In genomic region chr16:31223044-31223443, GRCh38 we compare ENCODE assay signal across 21 cellular contexts. TPM values are rescaled to one million over a fixed set of nuclear protein-coding genes. Genes with fewer than 3 reads are reported as not detected.
DNase-seq lines count a peak whose midpoint lies in the region; ATAC-seq, FAIRE-seq and TF ChIP-seq lines count a peak whose summit lies in the region.
"Had no signal": no experiment of that assay in that cellular context is flagged by ENCODE, and none has a peak within 500 bp of the region (broad histone marks: within the 10 kb centered on the region; RNA-seq: fewer than 3 reads in every experiment).

No MANE protein-coding gene starts in this region.

- H3K9me3 ChIP-seq in HepG2 (ENCODE audit: low read length) = no peaks in the 10 kb centered on the region
- no peaks in the 10 kb centered on the region for H3K9me3 ChIP-seq in right lobe of liver
- H3K9me3 ChIP-seq in tibial nerve = no peaks in the 10 kb centered on the region
- H3K9me3 ChIP-seq: A549, BLaER1 had no signal

- H3K4me1 ChIP-seq in HepG2 (ENCODE audit: insufficient read depth, low read length) (no peaks in the 10 kb centered on the region), right lobe of liver (no peaks in the 10 kb centered on the region), tibial nerve (no peaks in the 10 kb centered on the region)
- H3K4me1 ChIP-seq: A549, BLaER1 had no signal

- WGBS in HepG2 (ENCODE audit: low lambda C conversion rate) = 49% methylated on average over 3 of the region's 5 CpGs
- WGBS in right lobe of liver (ENCODE audit: insufficient coverage, low coverage, low lambda C conversion rate, missing lambda C conversion rate) = 100% methylated on average over 1 of the region's 5 CpGs
- 83 to 96% methylated on average over 3 to 5 of the region's 5 CpGs for WGBS in tibial nerve, 2 donors

- H3K36me3 ChIP-seq in HepG2 (replicated peaks in 1 of 2; ENCODE audit: control insufficient read depth in 1 of 2, insufficient read depth in 2 of 2, low read length in 2 of 2) (no peaks in the 10 kb centered on the region), right lobe of liver (no peaks in the 10 kb centered on the region), tibial nerve (no peaks in the 10 kb centered on the region)
- H3K36me3 ChIP-seq: BLaER1 had no signal

- intact Hi-C loops in HepG2 (cut with micrococcal nuclease; ENCODE audit: unreplicated experiment) = no loop called here
- intact Hi-C loops in right lobe of liver (cut with DNase I) = loop anchor here in 1 of 2 donors (10.0 kb wide), 1 partner anchor 132 kb away; the partner anchor contains the start of gene ITGAX

- CTCF ChIA-PET in HepG2 (lab: Yijun Ruan, JAX; ENCODE audit: low intra/inter-chr PET ratio, low total read pairs) = no interaction called here

- ATAC-seq in HepG2 (no peak), right lobe of liver (no peak), GM18868 (IDR thresholded peaks at IDR 0.05; ENCODE audit: unreplicated experiment) (no peak)
- ATAC-seq: A549 had no signal

- TF ChIP-seq EP300 in HepG2 (IDR thresholded peaks at IDR 0.05; ENCODE audit: low read depth in 2 of 2, low read length in 2 of 2) (no peak), HepG2 (CRISPR knock-in tag; IDR thresholded peaks at IDR 0.05; ENCODE audit: borderline replicate concordance) (no peak), tibial nerve (IDR thresholded peaks at IDR 0.05) (no peak)

- FAIRE-seq in HepG2 (lab: Jason Lieb, UNC) = no peak
- FAIRE-seq: A549, GM19239 had no signal

- peaks cover 7 to 45% of the 10 kb centered on the region in 2 experiments; a peak in 4 of 5 replicates for H3K27me3 ChIP-seq in HepG2 (ENCODE audit: control insufficient read depth in 1 of 2, insufficient read depth in 2 of 2, low read length in 2 of 2)
- no peaks in the 10 kb centered on the region for H3K27me3 ChIP-seq in right lobe of liver
- peaks cover 0 to 20% of the 10 kb centered on the region in 2 donors for H3K27me3 ChIP-seq in tibial nerve

- no peak overlapping the region for H2AFZ ChIP-seq in HepG2 (ENCODE audit: low read length)
- H2AFZ ChIP-seq: GM23248 had no signal

- in situ Hi-C loops in HepG2 (cut with HindIII; ENCODE audit: extremely low pct_ligation_motif_present, low pct_unique_long_range_greater_than_20kb) = loop anchor here (25.0 kb wide), 2 partner anchors 214 to 639 kb away; partner anchors contain the start of genes COX6A2, ZNF267 and ZNF843

- BruUV-seq in HepG2 (replicated peaks; lab: Mats Ljungman, UMichigan) = no TSS peak

- DNase-seq in HepG2 (ENCODE audit: low spot score) = no peak
- no peak for DNase-seq in right lobe of liver
- peak; percentile 29 for DNase-seq in GM20000 (ENCODE audit: low spot score)
- DNase-seq in hepatic stellate cell (ENCODE audit: low spot score) = peak; percentile 3
- DNase-seq in tibial nerve (ENCODE audit: low spot score in 2 of 2) = no peak
- DNase-seq in epidermal melanocyte (ENCODE audit: insufficient read length, low spot score) = no peak
- DNase-seq: CD4-positive, alpha-beta memory T cell; DND-41; EL; GM23248; HCEC 1CT; HFFc6 had no signal

- no peak overlapping the region for H3K4me2 ChIP-seq in HepG2 (ENCODE audit: low read depth, low read length)
- H3K4me2 ChIP-seq: A549, BLaER1, KMS-11 had no signal

- H4K20me1 ChIP-seq in HepG2 (ENCODE audit: insufficient read depth, low read length) = no peaks in the 10 kb centered on the region
- H4K20me1 ChIP-seq: BLaER1 had no signal

- H3K9ac ChIP-seq in HepG2 (ENCODE audit: insufficient read depth, low read depth, low read length) = no peak overlapping the region
- H3K9ac ChIP-seq: BLaER1, GM23248, KMS-11 had no signal

- TF ChIP-seq CTCF in HepG2 (CRISPR knock-in tag; IDR thresholded peaks at IDR 0.05) = no peak
- TF ChIP-seq CTCF in right lobe of liver (IDR thresholded peaks at IDR 0.05) = no peak
- TF ChIP-seq CTCF in GM20000 (IDR thresholded peaks at IDR 0.05; ENCODE audit: extremely low read depth, missing control alignments) = no peak
- TF ChIP-seq CTCF in tibial nerve (IDR thresholded peaks at IDR 0.05) = no peak

- H3K27ac ChIP-seq in HepG2 (ENCODE audit: extremely low read length, insufficient read depth, low read length) (no peak overlapping the region), right lobe of liver (no peak overlapping the region), tibial nerve (no peak overlapping the region)
- H3K27ac ChIP-seq: 22Rv1, A549, BLaER1, GM23248, KMS-11 had no signal

- H3K79me2 ChIP-seq in HepG2 (ENCODE audit: insufficient read depth, low read length) = no peaks in the 10 kb centered on the region

- TF ChIP-seq RAD21 in HepG2 (CRISPR knock-in tag; IDR thresholded peaks at IDR 0.05) = no peak

- H3K4me3 ChIP-seq in HepG2 (replicated peaks in 1 of 3; ENCODE audit: insufficient read depth in 1 of 3, low read depth in 2 of 3, low read length in 3 of 3) = no peak overlapping the region
- H3K4me3 ChIP-seq in right lobe of liver = no peak overlapping the region
- H3K4me3 ChIP-seq in tibial nerve = no peak overlapping the region
- H3K4me3 ChIP-seq: A549, BLaER1, GM23248 had no signal

- POLR2A ChIA-PET in HepG2 (lab: Yijun Ruan, JAX) = no interaction called here

- TF ChIP-seq POLR2A in HepG2 (IDR thresholded peaks at IDR 0.05; ENCODE audit: insufficient read depth in 1 of 2, low read depth in 2 of 2, low read length in 2 of 2) (no peak), right lobe of liver (IDR thresholded peaks at IDR 0.05) (no peak), tibial nerve (IDR thresholded peaks at IDR 0.05) (no peak)

RNA-seq across cellular contexts. Expression of gene PYDC1, which starts 6.1 kb away (rescaled TPM):
- total RNA-seq in HepG2 (2016; rRNA removed; fragmentation: Illumina TruSeq; extraction: Trizol) = not detected in 2 replicates
- not detected in 2 replicates for total RNA-seq in HepG2 (2016; cell fraction: cytosol; rRNA removed; fragmentation: Illumina TruSeq; extraction: Trizol; ENCODE audit: low read depth)
- total RNA-seq in HepG2 (2016; cell fraction: insoluble cytoplasmic fraction; rRNA removed; fragmentation: Illumina TruSeq; extraction: Trizol) = not detected in 2 replicates
- not detected in 2 replicates for total RNA-seq in HepG2 (2016; cell fraction: membrane; rRNA removed; fragmentation: Illumina TruSeq; extraction: Trizol)
- not detected in 2 replicates for total RNA-seq in HepG2 (2016; cell fraction: nucleus; rRNA removed; fragmentation: Illumina TruSeq; extraction: Trizol)
- not detected in 2 replicates for polyA plus RNA-seq in HepG2 (2011; rRNA removed)
- polyA plus RNA-seq in HepG2 (2011; cell fraction: cytosol; rRNA removed) = not detected in 2 replicates
- not detected in 2 replicates for polyA plus RNA-seq in HepG2 (2011; cell fraction: nucleus; rRNA removed)
- polyA plus RNA-seq in HepG2 (2012) = not detected in 2 replicates
- polyA plus RNA-seq in HepG2 (2016; cell fraction: cytosol; fragmentation: Illumina TruSeq; extraction: Trizol; ENCODE audit: low read depth) = not detected in 2 replicates
- polyA plus RNA-seq in HepG2 (2016; cell fraction: insoluble cytoplasmic fraction; fragmentation: Illumina TruSeq; extraction: Trizol; ENCODE audit: low read depth) = not detected in 2 replicates
- polyA plus RNA-seq in HepG2 (2016; cell fraction: membrane; fragmentation: Illumina TruSeq; extraction: Trizol; ENCODE audit: low read depth) = not detected in 2 replicates
- not detected in 2 replicates for polyA plus RNA-seq in HepG2 (2016; cell fraction: nucleus; fragmentation: Illumina TruSeq; extraction: Trizol; ENCODE audit: insufficient read depth, low read depth)
- polyA minus RNA-seq in HepG2 (2011; rRNA and poly(A)+ RNA removed; ENCODE audit: low replicate concordance) = not detected in 2 replicates
- polyA minus RNA-seq in HepG2 (2011; cell fraction: cytosol; rRNA and poly(A)+ RNA removed) = not detected in 2 replicates
- polyA minus RNA-seq in HepG2 (2011; cell fraction: nucleus; rRNA and poly(A)+ RNA removed) = not detected in 2 replicates
- total RNA-seq in right lobe of liver = not detected
- total RNA-seq in tibial nerve = 1 to 10 TPM in 1 of 4 donors, not detected in 3; 5.5 TPM
- total RNA-seq: CD4-positive, alpha-beta memory T cell; G401; GM23248; H4; HFFc6 had no signal
- polyA plus RNA-seq: A549; CD14-positive monocyte; CD4-positive, alpha-beta memory T cell; GM23248 had no signal

RNA-seq across cellular contexts. Expression of gene TRIM72, which starts 9.1 kb away (rescaled TPM):
- total RNA-seq in HepG2 (2016; rRNA removed; fragmentation: Illumina TruSeq; extraction: Trizol) (not detected in 2 replicates), right lobe of liver (under 1 TPM in 1 of 6 experiments, not detected in 5; 0.06 TPM), tibial nerve (under 1 TPM in 3 of 4 donors, not detected in 1; under 0.01 to 0.60 (median 0.21) TPM)
- not detected in 2 replicates for total RNA-seq in HepG2 (2016; cell fraction: cytosol; rRNA removed; fragmentation: Illumina TruSeq; extraction: Trizol; ENCODE audit: low read depth)
- not detected in 2 replicates for total RNA-seq in HepG2 (2016; cell fraction: insoluble cytoplasmic fraction; rRNA removed; fragmentation: Illumina TruSeq; extraction: Trizol)
- not detected in 2 replicates for total RNA-seq in HepG2 (2016; cell fraction: membrane; rRNA removed; fragmentation: Illumina TruSeq; extraction: Trizol)
- total RNA-seq in HepG2 (2016; cell fraction: nucleus; rRNA removed; fragmentation: Illumina TruSeq; extraction: Trizol) = not detected in 2 replicates
- polyA plus RNA-seq in HepG2 (2011; rRNA removed) = not detected in 2 replicates
- not detected in 2 replicates for polyA plus RNA-seq in HepG2 (2011; cell fraction: cytosol; rRNA removed)
- 0.05 TPM in 1 of 2 replicates, not detected in the other for polyA plus RNA-seq in HepG2 (2011; cell fraction: nucleus; rRNA removed)
- polyA plus RNA-seq in HepG2 (2012) = not detected in 2 replicates
- polyA plus RNA-seq in HepG2 (2016; cell fraction: cytosol; fragmentation: Illumina TruSeq; extraction: Trizol; ENCODE audit: low read depth) = not detected in 2 replicates
- not detected in 2 replicates for polyA plus RNA-seq in HepG2 (2016; cell fraction: insoluble cytoplasmic fraction; fragmentation: Illumina TruSeq; extraction: Trizol; ENCODE audit: low read depth)
- not detected in 2 replicates for polyA plus RNA-seq in HepG2 (2016; cell fraction: membrane; fragmentation: Illumina TruSeq; extraction: Trizol; ENCODE audit: low read depth)
- polyA plus RNA-seq in HepG2 (2016; cell fraction: nucleus; fragmentation: Illumina TruSeq; extraction: Trizol; ENCODE audit: insufficient read depth, low read depth) = not detected in 2 replicates
- polyA minus RNA-seq in HepG2 (2011; rRNA and poly(A)+ RNA removed; ENCODE audit: low replicate concordance) = 0.02 TPM in 1 of 2 replicates, not detected in the other
- not detected in 2 replicates for polyA minus RNA-seq in HepG2 (2011; cell fraction: cytosol; rRNA and poly(A)+ RNA removed)
- not detected in 2 replicates for polyA minus RNA-seq in HepG2 (2011; cell fraction: nucleus; rRNA and poly(A)+ RNA removed)
- total RNA-seq: CD4-positive, alpha-beta memory T cell; G401; GM23248; H4 had no signal
- polyA plus RNA-seq: CD14-positive monocyte; CD4-positive, alpha-beta memory T cell; GM23248 had no signal

RNA-seq across cellular contexts. Expression of gene PYCARD, which starts 20.5 kb away (rescaled TPM):
- 4.4 and 4.8 TPM in 2 replicates for total RNA-seq in HepG2 (2016; rRNA removed; fragmentation: Illumina TruSeq; extraction: Trizol)
- 3.8 and 4.5 TPM in 2 replicates for total RNA-seq in HepG2 (2016; cell fraction: cytosol; rRNA removed; fragmentation: Illumina TruSeq; extraction: Trizol; ENCODE audit: low read depth)
- 3.7 and 4.7 TPM in 2 replicates for total RNA-seq in HepG2 (2016; cell fraction: insoluble cytoplasmic fraction; rRNA removed; fragmentation: Illumina TruSeq; extraction: Trizol)
- total RNA-seq in HepG2 (2016; cell fraction: membrane; rRNA removed; fragmentation: Illumina TruSeq; extraction: Trizol) = 3.8 and 5.0 TPM in 2 replicates
- total RNA-seq in HepG2 (2016; cell fraction: nucleus; rRNA removed; fragmentation: Illumina TruSeq; extraction: Trizol) = 1.8 and 2.4 TPM in 2 replicates
- polyA plus RNA-seq in HepG2 (2011; rRNA removed) = 6.0 and 9.2 TPM in 2 replicates
- polyA plus RNA-seq in HepG2 (2011; cell fraction: cytosol; rRNA removed) = 3.7 and 11.2 TPM in 2 replicates
- polyA plus RNA-seq in HepG2 (2011; cell fraction: nucleus; rRNA removed) = 7.2 and 9.7 TPM in 2 replicates
- 3.6 and 4.1 TPM in 2 replicates for polyA plus RNA-seq in HepG2 (2012)
- polyA plus RNA-seq in HepG2 (2016; cell fraction: cytosol; fragmentation: Illumina TruSeq; extraction: Trizol; ENCODE audit: low read depth) = 3.8 and 5.0 TPM in 2 replicates
- polyA plus RNA-seq in HepG2 (2016; cell fraction: insoluble cytoplasmic fraction; fragmentation: Illumina TruSeq; extraction: Trizol; ENCODE audit: low read depth) = 4.4 and 4.5 TPM in 2 replicates
- 2.7 and 3.2 TPM in 2 replicates for polyA plus RNA-seq in HepG2 (2016; cell fraction: membrane; fragmentation: Illumina TruSeq; extraction: Trizol; ENCODE audit: low read depth)
- polyA plus RNA-seq in HepG2 (2016; cell fraction: nucleus; fragmentation: Illumina TruSeq; extraction: Trizol; ENCODE audit: insufficient read depth, low read depth) = 0.87 and 3.1 TPM in 2 replicates
- polyA minus RNA-seq in HepG2 (2011; rRNA and poly(A)+ RNA removed; ENCODE audit: low replicate concordance) = 7.8 TPM in 1 of 2 replicates, not detected in the other
- 2.7 and 4.6 TPM in 2 replicates for polyA minus RNA-seq in HepG2 (2011; cell fraction: cytosol; rRNA and poly(A)+ RNA removed)
- polyA minus RNA-seq in HepG2 (2011; cell fraction: nucleus; rRNA and poly(A)+ RNA removed) = 0.64 TPM in 1 of 2 replicates, not detected in the other
- total RNA-seq in right lobe of liver = 10 to 100 TPM in 3 of 6 experiments, 1 to 10 TPM in 3; 5.7 to 14.9 (median 9.6) TPM
- total RNA-seq in tibial nerve = 10 to 100 TPM; 27.8 to 64.5 (median 46.7) TPM
- total RNA-seq: H4 had no signal

RNA-seq across cellular contexts. Expression of gene ITGAM, which starts 36.7 kb away (rescaled TPM):
- total RNA-seq in HepG2 (2016; rRNA removed; fragmentation: Illumina TruSeq; extraction: Trizol) = 0.11 and 0.20 TPM in 2 replicates
- not detected in 2 replicates for total RNA-seq in HepG2 (2016; cell fraction: cytosol; rRNA removed; fragmentation: Illumina TruSeq; extraction: Trizol; ENCODE audit: low read depth)
- 0.09 TPM in 1 of 2 replicates, not detected in the other for total RNA-seq in HepG2 (2016; cell fraction: insoluble cytoplasmic fraction; rRNA removed; fragmentation: Illumina TruSeq; extraction: Trizol)
- not detected in 2 replicates for total RNA-seq in HepG2 (2016; cell fraction: membrane; rRNA removed; fragmentation: Illumina TruSeq; extraction: Trizol)
- not detected in 2 replicates for total RNA-seq in HepG2 (2016; cell fraction: nucleus; rRNA removed; fragmentation: Illumina TruSeq; extraction: Trizol)
- 0.01 and 0.09 TPM in 2 replicates for polyA plus RNA-seq in HepG2 (2011; rRNA removed)
- 0.05 and 0.11 TPM in 2 replicates for polyA plus RNA-seq in HepG2 (2011; cell fraction: cytosol; rRNA removed)
- 0.14 and 1.0 TPM in 2 replicates for polyA plus RNA-seq in HepG2 (2011; cell fraction: nucleus; rRNA removed)
- not detected in 2 replicates for polyA plus RNA-seq in HepG2 (2012)
- polyA plus RNA-seq in HepG2 (2016; cell fraction: cytosol; fragmentation: Illumina TruSeq; extraction: Trizol; ENCODE audit: low read depth) = not detected in 2 replicates
- not detected in 2 replicates for polyA plus RNA-seq in HepG2 (2016; cell fraction: insoluble cytoplasmic fraction; fragmentation: Illumina TruSeq; extraction: Trizol; ENCODE audit: low read depth)
- not detected in 2 replicates for polyA plus RNA-seq in HepG2 (2016; cell fraction: membrane; fragmentation: Illumina TruSeq; extraction: Trizol; ENCODE audit: low read depth)
- polyA plus RNA-seq in HepG2 (2016; cell fraction: nucleus; fragmentation: Illumina TruSeq; extraction: Trizol; ENCODE audit: insufficient read depth, low read depth) = not detected in 2 replicates
- polyA minus RNA-seq in HepG2 (2011; rRNA and poly(A)+ RNA removed; ENCODE audit: low replicate concordance) = not detected in 2 replicates
- polyA minus RNA-seq in HepG2 (2011; cell fraction: cytosol; rRNA and poly(A)+ RNA removed) = not detected in 2 replicates
- not detected in 2 replicates for polyA minus RNA-seq in HepG2 (2011; cell fraction: nucleus; rRNA and poly(A)+ RNA removed)
- 10 to 100 TPM in 1 of 6 experiments, 1 to 10 TPM in 5; 2.7 to 11.6 (median 4.3) TPM for total RNA-seq in right lobe of liver
- 10 to 100 TPM; 10.9 to 31.0 (median 27.1) TPM for total RNA-seq in tibial nerve
- total RNA-seq: GM23248, HFFc6 had no signal
- polyA plus RNA-seq: GM23248 had no signal

RNA-seq across cellular contexts. Expression of gene FUS, which starts 43.1 kb away (rescaled TPM):
- total RNA-seq in HepG2 (2016; rRNA removed; fragmentation: Illumina TruSeq; extraction: Trizol) (64.8 and 68.1 TPM in 2 replicates), right lobe of liver (10 to 100 TPM; 18.7 to 69.7 (median 40.4) TPM), tibial nerve (100 to 1,000 TPM in 3 of 4 donors, 10 to 100 TPM in 1; 91.8 to 125 (median 109) TPM)
- 132 and 135 TPM in 2 replicates for total RNA-seq in HepG2 (2016; cell fraction: cytosol; rRNA removed; fragmentation: Illumina TruSeq; extraction: Trizol; ENCODE audit: low read depth)
- total RNA-seq in HepG2 (2016; cell fraction: insoluble cytoplasmic fraction; rRNA removed; fragmentation: Illumina TruSeq; extraction: Trizol) = 65.7 and 69.2 TPM in 2 replicates
- 107 and 110 TPM in 2 replicates for total RNA-seq in HepG2 (2016; cell fraction: membrane; rRNA removed; fragmentation: Illumina TruSeq; extraction: Trizol)
- 164 and 176 TPM in 2 replicates for total RNA-seq in HepG2 (2016; cell fraction: nucleus; rRNA removed; fragmentation: Illumina TruSeq; extraction: Trizol)
- 168 and 176 TPM in 2 replicates for polyA plus RNA-seq in HepG2 (2011; rRNA removed)
- polyA plus RNA-seq in HepG2 (2011; cell fraction: cytosol; rRNA removed) = 81.1 and 83.9 TPM in 2 replicates
- polyA plus RNA-seq in HepG2 (2011; cell fraction: nucleus; rRNA removed) = 401 and 461 TPM in 2 replicates
- 485 and 576 TPM in 2 replicates for polyA plus RNA-seq in HepG2 (2012)
- 70.9 and 79.9 TPM in 2 replicates for polyA plus RNA-seq in HepG2 (2016; cell fraction: cytosol; fragmentation: Illumina TruSeq; extraction: Trizol; ENCODE audit: low read depth)
- polyA plus RNA-seq in HepG2 (2016; cell fraction: insoluble cytoplasmic fraction; fragmentation: Illumina TruSeq; extraction: Trizol; ENCODE audit: low read depth) = 475 and 565 TPM in 2 replicates
- polyA plus RNA-seq in HepG2 (2016; cell fraction: membrane; fragmentation: Illumina TruSeq; extraction: Trizol; ENCODE audit: low read depth) = 78.4 and 96.5 TPM in 2 replicates
- polyA plus RNA-seq in HepG2 (2016; cell fraction: nucleus; fragmentation: Illumina TruSeq; extraction: Trizol; ENCODE audit: insufficient read depth, low read depth) = 1,051 and 1,103 TPM in 2 replicates
- 149 and 213 TPM in 2 replicates for polyA minus RNA-seq in HepG2 (2011; rRNA and poly(A)+ RNA removed; ENCODE audit: low replicate concordance)
- polyA minus RNA-seq in HepG2 (2011; cell fraction: cytosol; rRNA and poly(A)+ RNA removed) = 117 and 135 TPM in 2 replicates
- 379 and 413 TPM in 2 replicates for polyA minus RNA-seq in HepG2 (2011; cell fraction: nucleus; rRNA and poly(A)+ RNA removed)

Comparison
In these comparisons a context has a peak if more than half of its experiments do, and no peak if none do; other contexts are left out.
1. DNase-seq: peak in GM20000 (single experiment) and hepatic stellate cell (single experiment); none in HepG2 (single experiment), right lobe of liver (0 of 3), tibial nerve (0 of 2) and epidermal melanocyte (single experiment).